Comparison of ENCODE assay signal across 17 cellular contexts in genomic region chr7:131537581-131537980, GRCh38. TPM values are rescaled to one million over a fixed set of nuclear protein-coding genes. Genes with fewer than 3 reads are reported as not detected.
A peak's percentile ranks its signal among the peaks of the same experiment; 100 is the strongest.
DNase-seq lines count a peak whose midpoint lies in the region; ATAC-seq, FAIRE-seq and TF ChIP-seq lines count a peak whose summit lies in the region.
"Had no signal": no experiment of that assay in that cellular context is flagged by ENCODE, and none has a peak within 500 bp of the region (broad histone marks: within the 10 kb centered on the region; RNA-seq: fewer than 3 reads in every experiment).

No MANE protein-coding gene starts in this region.

- H2BK120ac ChIP-seq in neuronal stem cell (ENCODE audit: low read depth, low read length), result no peak overlapping the region

- H3K27me3 ChIP-seq in BLaER1 (no peaks in the 10 kb centered on the region), Karpas-422 (ENCODE audit: low read length) (no peaks in the 10 kb centered on the region), astrocyte (ENCODE audit: insufficient read depth, low read length) (no peaks in the 10 kb centered on the region), neuronal stem cell (ENCODE audit: control insufficient read depth in 3 of 3, insufficient read depth in 3 of 3, low read depth in 1 of 3, low read length in 3 of 3) (no peaks in the 10 kb centered on the region)
- H3K27me3 ChIP-seq: dorsolateral prefrontal cortex, vagina had no signal

- DNase-seq in Karpas-422 (peak; percentile 10), astrocyte (ENCODE audit: low read depth) (no peak), neuronal stem cell (ENCODE audit: low spot score) (no peak), mucosa of descending colon (no peak), endothelial cell (ENCODE audit: low spot score) (no peak)
- DNase-seq: activated gamma-delta T cell treated with Interleukin-2 at 50 U/mL for 16 hours; dorsolateral prefrontal cortex; lower lobe of right lung; nucleus accumbens; stimulated activated naive CD4-positive, alpha-beta T cell treated with Interleukin-2 at 50 U/mL for 16 hours had no signal

- H3K4me3 Mint-ChIP-seq in astrocyte (ENCODE audit: unreplicated experiment) (peak overlapping the region; percentile 12), endothelial cell (ENCODE audit: unreplicated experiment) (no peak overlapping the region)

- H2BK12ac ChIP-seq in neuronal stem cell (ENCODE audit: low read length), result no peak overlapping the region

- peaks cover 2% of the 10 kb centered on the region for H3K79me1 ChIP-seq in neuronal stem cell (ENCODE audit: low read depth, low read length)

- no peak overlapping the region for H3K23ac ChIP-seq in neuronal stem cell (ENCODE audit: low read depth, low read length, poor library complexity)

- no peak overlapping the region for H2BK5ac ChIP-seq in neuronal stem cell (ENCODE audit: low read length)

- H3K4me2 ChIP-seq in BLaER1 (peak overlapping the region; percentile 67), Karpas-422 (ENCODE audit: low read depth, low read length, poor library complexity, severe bottlenecking) (no peak overlapping the region), astrocyte (ENCODE audit: low read length) (no peak overlapping the region), neuronal stem cell (ENCODE audit: insufficient read depth, low read length, poor library complexity, severe bottlenecking) (no peak overlapping the region)

- intact Hi-C loops in mucosa of descending colon (cut with DNase I, micrococcal nuclease), result no loop called here

- H4K20me1 ChIP-seq in BLaER1 (peaks cover 25% of the 10 kb centered on the region), Karpas-422 (ENCODE audit: insufficient read depth, low read depth, low read length) (no peaks in the 10 kb centered on the region), astrocyte (ENCODE audit: insufficient read depth, low read length) (peaks cover 3% of the 10 kb centered on the region)

- H3K36me3 Mint-ChIP-seq in astrocyte (ENCODE audit: low read depth, unreplicated experiment), result no peaks in the 10 kb centered on the region
- H3K36me3 Mint-ChIP-seq in endothelial cell (ENCODE audit: low read depth, unreplicated experiment), result peaks cover 16% of the 10 kb centered on the region

- H3K27ac ChIP-seq in BLaER1 (peak overlapping the region; percentile 49), Karpas-422 (ENCODE audit: low read length) (no peak overlapping the region), astrocyte (ENCODE audit: low read depth, low read length) (no peak overlapping the region), neuronal stem cell (replicated peaks; ENCODE audit: low read length) (no peak overlapping the region)
- H3K27ac ChIP-seq: C4-2B, skin epidermis, vagina had no signal

- H3K9me2 ChIP-seq in Karpas-422 (replicated peaks; ENCODE audit: insufficient read depth, low read length), result no peaks in the 10 kb centered on the region

- H3K4me1 ChIP-seq in BLaER1, result peaks cover 60% of the 10 kb centered on the region
- peaks cover 3% of the 10 kb centered on the region for H3K4me1 ChIP-seq in Karpas-422 (ENCODE audit: low read length)
- peaks cover 15% of the 10 kb centered on the region for H3K4me1 ChIP-seq in astrocyte (ENCODE audit: insufficient read depth, low read length)
- peaks cover 0 to 12% of the 10 kb centered on the region in 2 donors for H3K4me1 ChIP-seq in neuronal stem cell (ENCODE audit: control insufficient read depth in 2 of 2, insufficient read depth in 1 of 2, low read depth in 1 of 2, low read length in 2 of 2)
- H3K4me1 ChIP-seq in mucosa of descending colon (ENCODE audit: low read depth), result no peaks in the 10 kb centered on the region
- H3K4me1 ChIP-seq: HAP-1, vagina had no signal

- no peaks in the 10 kb centered on the region for H3K9me3 ChIP-seq in BLaER1
- H3K9me3 ChIP-seq in Karpas-422 (ENCODE audit: low read length), result no peaks in the 10 kb centered on the region
- H3K9me3 ChIP-seq in astrocyte (ENCODE audit: insufficient read depth, low read depth, low read length), result no peaks in the 10 kb centered on the region
- H3K9me3 ChIP-seq in neuronal stem cell (replicated peaks in 1 of 2; ENCODE audit: control insufficient read depth in 2 of 2, insufficient read depth in 1 of 2, low read depth in 1 of 2, low read length in 2 of 2), result no peaks in the 10 kb centered on the region
- H3K9me3 ChIP-seq in mucosa of descending colon, result no peaks in the 10 kb centered on the region
- H3K9me3 ChIP-seq: HAP-1, lower lobe of right lung, vagina had no signal

- H3K4me3 ChIP-seq in BLaER1 (no peak overlapping the region), Karpas-422 (ENCODE audit: low read length) (no peak overlapping the region), astrocyte (ENCODE audit: insufficient read depth, low read depth, low read length) (no peak overlapping the region), neuronal stem cell (ENCODE audit: low read length in 2 of 2) (no peak overlapping the region), mucosa of descending colon (no peak overlapping the region)
- H3K4me3 ChIP-seq: dorsolateral prefrontal cortex, HAP-1, lower lobe of right lung, skin epidermis, vagina had no signal

- no peaks in the 10 kb centered on the region for H3K36me3 ChIP-seq in BLaER1
- H3K36me3 ChIP-seq in Karpas-422 (ENCODE audit: insufficient read depth, low read length), result no peaks in the 10 kb centered on the region
- no peaks in the 10 kb centered on the region for H3K36me3 ChIP-seq in astrocyte (ENCODE audit: insufficient read depth, low read length)
- H3K36me3 ChIP-seq in neuronal stem cell (replicated peaks in 1 of 2; ENCODE audit: control insufficient read depth in 2 of 2, insufficient read depth in 2 of 2, low read length in 2 of 2), result peaks cover 0 to 40% of the 10 kb centered on the region in 2 donors
- no peaks in the 10 kb centered on the region for H3K36me3 ChIP-seq in mucosa of descending colon (ENCODE audit: low read depth)
- H3K36me3 ChIP-seq: HAP-1, lower lobe of right lung, vagina had no signal

- H3K9me3 Mint-ChIP-seq in astrocyte (ENCODE audit: unreplicated experiment) (no peaks in the 10 kb centered on the region), endothelial cell (ENCODE audit: unreplicated experiment) (no peaks in the 10 kb centered on the region)

- no peak overlapping the region for H3K4ac ChIP-seq in neuronal stem cell (ENCODE audit: low read length)

- H3K4me1 Mint-ChIP-seq in astrocyte (ENCODE audit: low read depth, unreplicated experiment) (peaks cover 25% of the 10 kb centered on the region), endothelial cell (ENCODE audit: unreplicated experiment) (peaks cover 55% of the 10 kb centered on the region)

- no peak for TF ChIP-seq CTCF in astrocyte (IDR thresholded peaks at IDR 0.05; ENCODE audit: insufficient read depth, low read depth, low read length)
- no peak for TF ChIP-seq CTCF in mucosa of descending colon (IDR thresholded peaks at IDR 0.05)
- no peak for TF ChIP-seq CTCF in endothelial cell (IDR thresholded peaks at IDR 0.05; ENCODE audit: unreplicated experiment)

- no peak overlapping the region for H2BK15ac ChIP-seq in neuronal stem cell (ENCODE audit: low read length)

- peak overlapping the region; percentile 68 for H3K18ac ChIP-seq in neuronal stem cell (ENCODE audit: low read length)

- peak overlapping the region; percentile 28 for H2AK5ac ChIP-seq in neuronal stem cell (ENCODE audit: low read depth, low read length)

- H3K27me3 Mint-ChIP-seq in astrocyte (ENCODE audit: low read depth, unreplicated experiment) (peaks cover 2% of the 10 kb centered on the region), endothelial cell (ENCODE audit: unreplicated experiment) (peaks cover 12% of the 10 kb centered on the region)

- no peak overlapping the region for H4K91ac ChIP-seq in neuronal stem cell (ENCODE audit: low read depth, low read length, poor library complexity)

- FAIRE-seq in astrocyte (lab: Jason Lieb, UNC), result no peak

- no peak overlapping the region for H4K8ac ChIP-seq in neuronal stem cell (ENCODE audit: low read depth, low read length)

- H3K9ac ChIP-seq in BLaER1, result peak overlapping the region; percentile 10; the same call in 1 of the 2 replicates
- no peak overlapping the region for H3K9ac ChIP-seq in Karpas-422 (ENCODE audit: low read length)
- H3K9ac ChIP-seq in astrocyte (ENCODE audit: low read length), result no peak overlapping the region
- H3K9ac ChIP-seq in neuronal stem cell (ENCODE audit: low read depth, low read length, poor library complexity), result no peak overlapping the region

- no CpG with 5 or more reads among the region's 12 CpGs for WGBS in neuronal stem cell (ENCODE audit: extremely low coverage in 2 of 2, insufficient read length in 2 of 2, insufficient replicate concordance in 1 of 2), 2 donors

- H3K14ac ChIP-seq in neuronal stem cell (ENCODE audit: low read length), result no peak overlapping the region

- H3K79me2 ChIP-seq in Karpas-422 (ENCODE audit: low read length) (no peaks in the 10 kb centered on the region), astrocyte (ENCODE audit: insufficient read depth, low read length) (peaks cover 17% of the 10 kb centered on the region)

- H3K27ac Mint-ChIP-seq in astrocyte (ENCODE audit: unreplicated experiment), result no peak overlapping the region
- no peak overlapping the region for H3K27ac Mint-ChIP-seq in endothelial cell (ENCODE audit: unreplicated experiment)

- ATAC-seq in HG03039 (IDR thresholded peaks at IDR 0.05; ENCODE audit: unreplicated experiment) (no peak), mucosa of descending colon (no peak), GM19467 (IDR thresholded peaks at IDR 0.05; ENCODE audit: unreplicated experiment) (no peak)

- H2AFZ ChIP-seq in Karpas-422 (ENCODE audit: low read length) (no peak overlapping the region), astrocyte (ENCODE audit: low read depth, low read length) (no peak overlapping the region), neuronal stem cell (ENCODE audit: low read length) (no peak overlapping the region)

RNA-seq across cellular contexts. Expression of gene PODXL, which starts 18.8 kb away (rescaled TPM):
- 1.5 and 3.4 TPM in 2 replicates for total RNA-seq in Karpas-422 (2014; rRNA removed; shearing (Covaris generic); ENCODE audit: low replicate concordance)
- total RNA-seq in astrocyte, result 29.9 and 47.1 TPM in 2 replicates
- polyA plus RNA-seq in neuronal stem cell (2013, experiment 1 of 2), result 42.1 TPM
- 42.8 TPM for polyA plus RNA-seq in neuronal stem cell (2013, experiment 2 of 2)
- 10 to 100 TPM; 11.8 to 25.6 (median 12.8) TPM for total RNA-seq in mucosa of descending colon
- total RNA-seq in endothelial cell (ENCODE audit: unreplicated experiment), result 302 TPM
